ENCODE assay signal across 1 cellular context in genomic region chr1:15290382-15290781, GRCh38.
TF ChIP-seq lines count a peak whose summit lies in the region.

No MANE protein-coding gene starts in this region.

TF ChIP-seq in A549, 52 proteins besides CTCF, POLR2A, EP300 and RAD21 (continued from another document):
- TF ChIP-seq PBX3 (IDR thresholded peaks at IDR 0.05) (no peak), HDAC2 (IDR thresholded peaks at IDR 0.05) (no peak), SREBF2 (IDR thresholded peaks at IDR 0.05) (no peak), MAX (IDR thresholded peaks at IDR 0.05) (no peak), ZFP36 (IDR thresholded peaks at IDR 0.05; ENCODE audit: borderline replicate concordance, partially characterized antibody) (no peak), FOXS1 (CRISPR knock-in tag; IDR thresholded peaks at IDR 0.05) (no peak), BCL3 (IDR thresholded peaks at IDR 0.05) (no peak), CBX2 (IDR thresholded peaks at IDR 0.05; ENCODE audit: borderline replicate concordance, low read depth) (no peak), EHMT2 (IDR thresholded peaks at IDR 0.05; ENCODE audit: low read depth) (no peak), ATOH8 (CRISPR knock-in tag; IDR thresholded peaks at IDR 0.05; ENCODE audit: low read depth) (no peak; the same call in 1 of the 2 replicates), CHD2 (IDR thresholded peaks at IDR 0.05; ENCODE audit: low read length, partially characterized antibody) (no peak), ZNF302 (CRISPR knock-in tag; IDR thresholded peaks at IDR 0.05) (no peak)
